Comparison of ENCODE assay signal across 8 cellular contexts in the genomic region with DNA sequence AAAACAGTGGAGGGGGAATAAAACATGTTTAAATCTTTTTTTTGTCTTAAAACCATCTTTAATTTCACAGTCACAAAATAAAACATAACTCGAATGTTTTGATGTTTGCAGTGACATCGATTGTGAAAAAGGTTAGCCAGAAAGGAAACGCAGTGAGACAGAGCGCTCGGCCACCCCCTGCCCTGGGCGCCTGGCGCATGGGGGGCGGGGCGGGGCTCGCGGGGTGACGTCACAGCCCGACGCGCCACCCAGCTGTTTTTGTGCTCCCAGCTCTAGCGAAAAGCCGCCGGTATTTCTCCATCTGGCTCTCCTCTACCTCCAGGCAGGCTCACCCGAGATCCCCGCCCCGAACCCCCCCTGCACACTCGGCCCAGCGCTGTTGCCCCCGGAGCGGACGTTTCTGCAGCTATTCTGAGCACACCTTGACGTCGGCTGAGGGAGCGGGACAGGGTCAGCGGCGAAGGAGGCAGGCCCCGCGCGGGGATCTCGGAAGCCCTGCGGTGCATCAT.
A peak's percentile ranks its signal among the peaks of the same experiment; 100 is the strongest.
DNase-seq lines count a peak whose midpoint lies in the region; ATAC-seq lines count a peak whose summit lies in the region.

A gene (plus strand): TSS at position 255 of the 509 bp plus-strand sequence. CDS start 253 bp downstream, at position 508.

- H3K27ac Mint-ChIP-seq in effector memory CD8-positive, alpha-beta T cell, result peak within 1 kb of the TSS; percentile 99 to 100
- H3K27ac Mint-ChIP-seq in memory B cell, result peak within 1 kb of the TSS; percentile 72

- ATAC-seq in HG03039 (IDR thresholded peaks at IDR 0.05; ENCODE audit: unreplicated experiment) (peak; percentile 59), memory B cell (ENCODE audit: low read depth) (peak; percentile 79)
- peak; percentile 67 for ATAC-seq in effector memory CD8-positive, alpha-beta T cell (replicated peaks)

- peak; percentile 68 for DNase-seq in DMS 273 (lab: John Stamatoyannopoulos, UW; ENCODE audit: unreplicated experiment)
- no peak for DNase-seq in DMS 273 treated with DMSO at 0.1 percent for 48 hours (lab: John Stamatoyannopoulos, UW)
- DNase-seq in NCI-H69 (lab: John Stamatoyannopoulos, UW), result peak; percentile 11
- DNase-seq in activated CD8-positive, alpha-beta memory T cell treated with anti-CD3 and anti-CD28 coated beads for 4 hours (ENCODE audit: low read depth in 2 of 2), result peak; percentile 57 to 64
- peak; percentile 78 to 83 (median 81) for DNase-seq in effector memory CD8-positive, alpha-beta T cell
- peak; percentile 62 to 70 for DNase-seq in memory B cell (ENCODE audit: low spot score in 2 of 2)
- peak; percentile 55 to 59 (median 58) for DNase-seq in stimulated activated CD4-positive, alpha-beta T cell treated with anti-CD3 and anti-CD28 coated beads, TNF-alpha, amount 100 ng/mL, for 4 hours (ENCODE audit: low read depth in 3 of 3)

- H3K4me3 Mint-ChIP-seq in effector memory CD8-positive, alpha-beta T cell, result peak within 1 kb of the TSS; percentile 92 to 95
- H3K4me3 Mint-ChIP-seq in memory B cell, result peak within 1 kb of the TSS; percentile 95

- no peaks in the 10 kb centered on the region for H3K9me3 Mint-ChIP-seq in effector memory CD8-positive, alpha-beta T cell
- H3K9me3 Mint-ChIP-seq in memory B cell, result no peaks in the 10 kb centered on the region

- H3K27me3 Mint-ChIP-seq in effector memory CD8-positive, alpha-beta T cell, result no peaks in the 10 kb centered on the region
- H3K27me3 Mint-ChIP-seq in memory B cell, result peaks cover 9% of the 10 kb centered on the region

- H3K4me1 Mint-ChIP-seq in effector memory CD8-positive, alpha-beta T cell (ENCODE audit: low read depth in 2 of 2), result peaks cover 20 to 33% of the 10 kb centered on the region in 2 donors
- H3K4me1 Mint-ChIP-seq in memory B cell, result peaks cover 12% of the 10 kb centered on the region

- peaks cover 62% of the 10 kb centered on the region for H3K36me3 Mint-ChIP-seq in effector memory CD8-positive, alpha-beta T cell (ENCODE audit: insufficient read depth)
- no peaks in the 10 kb centered on the region for H3K36me3 Mint-ChIP-seq in memory B cell
